1 cellular context compared by ENCODE assay signal in the genomic region with DNA sequence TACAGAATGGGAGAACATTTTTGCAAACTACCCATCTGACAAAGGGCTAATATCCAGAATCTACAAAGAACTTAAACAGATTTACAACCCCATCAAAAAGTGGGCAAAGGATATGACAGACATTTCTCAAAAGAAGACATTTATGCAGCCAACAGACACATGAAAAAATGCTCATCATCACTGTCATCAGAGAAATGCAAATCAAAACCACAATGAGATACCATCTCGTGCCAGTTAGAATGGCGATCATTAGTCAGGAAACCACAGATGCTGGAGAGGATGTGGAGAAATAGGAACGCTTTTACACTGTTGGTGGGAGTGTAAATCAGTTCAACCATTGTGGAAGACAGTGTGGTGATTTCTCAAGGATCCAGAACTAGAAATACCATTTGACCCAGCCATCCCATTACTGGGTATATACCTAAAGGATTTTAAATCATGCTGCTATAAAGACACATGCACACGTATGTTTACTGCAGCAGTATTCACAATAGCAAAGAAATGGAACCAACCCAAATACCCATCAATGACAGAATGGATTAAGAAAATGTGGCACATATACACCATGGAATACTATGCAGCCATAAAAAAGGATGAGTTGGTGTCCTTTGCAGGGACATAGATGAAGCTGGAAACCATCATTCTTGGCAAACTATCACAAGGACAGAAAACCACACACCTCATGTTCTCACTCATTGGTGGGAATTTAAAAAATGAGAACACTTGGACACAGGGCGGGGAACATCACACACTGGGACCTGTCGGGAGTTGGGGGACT.
TF ChIP-seq lines count a peak whose summit lies in the region.

No MANE protein-coding gene starts in this region.

TF ChIP-seq in SK-N-SH, 30 proteins besides CTCF, POLR2A, EP300 and RAD21 (continued from another document):
- TF ChIP-seq, protein P1, sequence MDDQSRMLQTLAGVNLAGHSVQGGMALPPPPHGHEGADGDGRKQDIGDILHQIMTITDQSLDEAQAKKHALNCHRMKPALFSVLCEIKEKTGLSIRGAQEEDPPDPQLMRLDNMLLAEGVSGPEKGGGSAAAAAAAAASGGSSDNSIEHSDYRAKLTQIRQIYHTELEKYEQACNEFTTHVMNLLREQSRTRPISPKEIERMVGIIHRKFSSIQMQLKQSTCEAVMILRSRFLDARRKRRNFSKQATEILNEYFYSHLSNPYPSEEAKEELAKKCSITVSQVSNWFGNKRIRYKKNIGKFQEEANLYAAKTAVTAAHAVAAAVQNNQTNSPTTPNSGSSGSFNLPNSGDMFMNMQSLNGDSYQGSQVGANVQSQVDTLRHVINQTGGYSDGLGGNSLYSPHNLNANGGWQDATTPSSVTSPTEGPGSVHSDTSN (IDR thresholded peaks at IDR 0.05), result peak; percentile 95
- TF ChIP-seq YY1 (IDR thresholded peaks at IDR 0.05; ENCODE audit: low read depth) (peak; percentile 29; the same call in 1 of the 2 replicates), MEF2A (IDR thresholded peaks at IDR 0.05; ENCODE audit: borderline replicate concordance, low read depth) (peak; percentile 88), TEAD4 (IDR thresholded peaks at IDR 0.05; ENCODE audit: borderline replicate concordance, insufficient read depth) (peak; percentile 97), ZBTB33 (IDR thresholded peaks at IDR 0.05; ENCODE audit: borderline replicate concordance, low read depth) (peak; percentile 84), TCF12 (IDR thresholded peaks at IDR 0.05) (peak; percentile 96), FOSL2 (IDR thresholded peaks at IDR 0.05; ENCODE audit: borderline replicate concordance, low read depth) (peak; percentile 67; the same call in 1 of the 2 replicates), NFIC (IDR thresholded peaks at IDR 0.05; ENCODE audit: borderline replicate concordance) (peak; percentile 92), FOXM1 (IDR thresholded peaks at IDR 0.05; ENCODE audit: low read depth) (peak; percentile 98)
